In genomic region chr5:140251527-140251973, GRCh38 we compare ENCODE assay signal across 8 cellular contexts. TPM values are rescaled to one million over a fixed set of nuclear protein-coding genes. Genes with fewer than 3 reads are reported as not detected.
DNase-seq lines count a peak whose midpoint lies in the region; ATAC-seq and TF ChIP-seq lines count a peak whose summit lies in the region.

No MANE protein-coding gene starts in this region.

- H3K4me3 Mint-ChIP-seq in natural killer cell treated with Interleukin-12 subunit alpha and Interleukin-12 subunit beta and Interleukin-15 and Interleukin-18, amount 100 ng/mL, for 72 hours, result peak overlapping the region; percentile 71

- H3K4me3 ChIP-seq in ascending aorta, result no peak overlapping the region

- no peaks in the 10 kb centered on the region for H3K27me3 ChIP-seq in ascending aorta

- no peaks in the 10 kb centered on the region for H3K9me3 ChIP-seq in ascending aorta

- peaks cover 6% of the 10 kb centered on the region for H3K36me3 Mint-ChIP-seq in natural killer cell treated with Interleukin-12 subunit alpha and Interleukin-12 subunit beta and Interleukin-15 and Interleukin-18, amount 100 ng/mL, for 72 hours

- H3K36me3 ChIP-seq in ascending aorta, result peaks cover 0 to 4% of the 10 kb centered on the region in 2 donors

- peaks cover 0 to 2% of the 10 kb centered on the region in 2 donors for H3K4me1 ChIP-seq in ascending aorta

- DNase-seq in SKM-1 treated with dmso at 0.1 percent for 144 hours (lab: John Stamatoyannopoulos, UW; ENCODE audit: unreplicated experiment), result peak; percentile 67
- DNase-seq in ascending aorta (ENCODE audit: low spot score in 2 of 2), result peak; percentile 31 to 82
- DNase-seq in natural killer cell treated with Interleukin-12 subunit alpha and Interleukin-12 subunit beta and Interleukin-15 and Interleukin-18, amount 100 ng/mL, for 72 hours (ENCODE audit: low spot score), result peak; percentile 75
- DNase-seq in cortex of kidney (lab: John Stamatoyannopoulos, UW), result no peak
- no peak for DNase-seq in HPDE6-E6E7 (ENCODE audit: extremely low spot score)
- DNase-seq in DMS79 treated with DMSO at 0.1 percent for 48 hours (lab: John Stamatoyannopoulos, UW), result no peak

- peak overlapping the region; percentile 88 to 94 for H3K27ac Mint-ChIP-seq in natural killer cell treated with Interleukin-12 subunit alpha and Interleukin-12 subunit beta and Interleukin-15 and Interleukin-18, amount 100 ng/mL, for 72 hours

- no peaks in the 10 kb centered on the region for H3K9me3 Mint-ChIP-seq in natural killer cell treated with Interleukin-12 subunit alpha and Interleukin-12 subunit beta and Interleukin-15 and Interleukin-18, amount 100 ng/mL, for 72 hours

- intact Hi-C loops in ascending aorta (cut with DNase I), result no loop called here

- peaks cover 27 to 34% of the 10 kb centered on the region in 2 donors for H3K4me1 Mint-ChIP-seq in natural killer cell treated with Interleukin-12 subunit alpha and Interleukin-12 subunit beta and Interleukin-15 and Interleukin-18, amount 100 ng/mL, for 72 hours (ENCODE audit: low read depth in 2 of 2)

- ATAC-seq in GM18498 (IDR thresholded peaks at IDR 0.05; ENCODE audit: unreplicated experiment), result peak; percentile 81
- ATAC-seq in HG03066 (IDR thresholded peaks at IDR 0.05; ENCODE audit: low read depth, unreplicated experiment), result peak; percentile 74
- ATAC-seq in natural killer cell treated with Interleukin-12 subunit alpha and Interleukin-12 subunit beta and Interleukin-15 and Interleukin-18, amount 100 ng/mL, for 72 hours, result peak; percentile 91 to 95

- no peak for TF ChIP-seq CTCF in ascending aorta (IDR thresholded peaks at IDR 0.05)

- peak overlapping the region; percentile 55 to 62 for H3K27ac ChIP-seq in ascending aorta

- no peaks in the 10 kb centered on the region for H3K27me3 Mint-ChIP-seq in natural killer cell treated with Interleukin-12 subunit alpha and Interleukin-12 subunit beta and Interleukin-15 and Interleukin-18, amount 100 ng/mL, for 72 hours

RNA-seq across cellular contexts. Expression of gene PFDN1, which starts 51.4 kb away (rescaled TPM):
- 135 TPM for total RNA-seq in ascending aorta
- 10 to 100 TPM; 49.8 to 62.2 TPM for total RNA-seq in natural killer cell treated with Interleukin-12 subunit alpha and Interleukin-12 subunit beta and Interleukin-15 and Interleukin-18, amount 100 ng/mL, for 72 hours

Comparison
In these comparisons a context has a peak if more than half of its experiments do, and no peak if none do; other contexts are left out.
1. DNase-seq: peak in SKM-1 treated with dmso at 0.1 percent for 144 hours (single experiment), ascending aorta (2 of 2) and natural killer cell treated with Interleukin-12 subunit alpha and Interleukin-12 subunit beta and Interleukin-15 and Interleukin-18, amount 100 ng/mL, for 72 hours (single experiment); none in cortex of kidney (single experiment), HPDE6-E6E7 (single experiment) and DMS79 treated with DMSO at 0.1 percent for 48 hours (single experiment).
2. Peak in every context shown above with its lines, with median percentiles within 50 percentile points of each other: ATAC-seq.